9 cellular contexts compared by ENCODE assay signal in the genomic region with DNA sequence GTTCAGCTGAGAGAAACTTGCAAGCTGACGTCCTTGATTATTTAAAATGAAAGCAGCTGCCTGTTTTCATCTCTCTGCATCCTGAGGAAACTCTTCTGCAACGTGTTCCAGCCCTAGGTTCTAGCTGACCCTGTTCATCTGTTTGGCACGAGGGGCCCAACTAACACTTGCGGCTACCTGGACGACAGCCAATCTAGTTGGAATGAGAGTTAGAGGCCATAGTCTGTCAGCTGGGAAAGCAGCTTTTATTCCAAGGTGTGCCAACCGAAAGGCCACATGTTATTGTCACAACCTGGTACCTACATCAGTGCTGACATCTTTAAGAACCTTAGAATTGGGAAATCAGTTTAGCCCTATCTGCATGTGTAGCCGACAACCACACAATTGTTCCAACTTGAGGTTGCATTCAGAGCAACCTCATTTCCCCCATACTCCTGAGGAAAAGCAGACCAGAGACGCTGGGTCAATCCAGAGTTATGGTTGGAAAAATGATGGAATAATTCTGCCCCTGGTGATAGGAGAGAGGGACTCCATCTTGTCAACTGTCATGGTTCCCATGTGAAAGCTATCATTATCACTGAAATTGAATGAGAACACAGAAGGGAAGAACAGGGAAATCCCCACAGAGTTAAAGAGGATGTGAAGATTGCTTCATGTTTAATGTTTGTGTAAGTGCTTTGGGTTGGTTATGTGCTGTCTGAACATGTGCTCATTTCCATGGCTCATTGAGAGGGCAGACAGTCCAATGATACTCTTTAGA.
DNase-seq lines count a peak whose midpoint lies in the region; ATAC-seq and TF ChIP-seq lines count a peak whose summit lies in the region.
"Had no signal": no experiment of that assay in that cellular context is flagged by ENCODE, and none has a peak within 500 bp of the region (broad histone marks: within the 10 kb centered on the region; RNA-seq: fewer than 3 reads in every experiment).

No MANE protein-coding gene starts in this region.

- peak; percentile 94 for ATAC-seq in HG02938 (IDR thresholded peaks at IDR 0.05; ENCODE audit: unreplicated experiment)

- H3K27me3 Mint-ChIP-seq in osteocyte (ENCODE audit: unreplicated experiment): no peaks in the 10 kb centered on the region
- no peaks in the 10 kb centered on the region for H3K27me3 Mint-ChIP-seq in activated naive CD4-positive, alpha-beta T cell treated with anti-CD3 and anti-CD28 coated beads, Interleukin-2, amount 10 ng/mL, durations not matched to agents 7 days and 5 days

- no peak overlapping the region for H3K4me3 Mint-ChIP-seq in osteocyte (ENCODE audit: unreplicated experiment)
- H3K4me3 Mint-ChIP-seq in activated naive CD4-positive, alpha-beta T cell treated with anti-CD3 and anti-CD28 coated beads, Interleukin-2, amount 10 ng/mL, durations not matched to agents 7 days and 5 days: no peak overlapping the region

- peak; percentile 15 for DNase-seq in DMS 273 (lab: John Stamatoyannopoulos, UW; ENCODE audit: unreplicated experiment)
- no peak for DNase-seq in DMS 273 treated with DMSO at 0.1 percent for 48 hours (lab: John Stamatoyannopoulos, UW)
- DNase-seq in amniotic epithelial cell (ENCODE audit: low read depth): peak; percentile 59
- DNase-seq in osteocyte (ENCODE audit: extremely low spot score, unreplicated experiment): peak; percentile 15
- no peak for DNase-seq in activated naive CD4-positive, alpha-beta T cell treated with anti-CD3 and anti-CD28 coated beads, Interleukin-2, amount 50 U/mL, for 16 hours
- no peak for DNase-seq in activated naive CD4-positive, alpha-beta T cell treated with anti-CD3 and anti-CD28 coated beads, Interleukin-2, amount 10 ng/mL, durations not matched to agents 7 days and 5 days
- DNase-seq in dorsolateral prefrontal cortex: no peak

- H3K4me1 Mint-ChIP-seq in osteocyte (ENCODE audit: unreplicated experiment): peaks cover 12% of the 10 kb centered on the region
- H3K4me1 Mint-ChIP-seq in activated naive CD4-positive, alpha-beta T cell treated with anti-CD3 and anti-CD28 coated beads, Interleukin-2, amount 10 ng/mL, durations not matched to agents 7 days and 5 days: no peaks in the 10 kb centered on the region

- peaks cover 0 to 6% (median 0%) of the 10 kb centered on the region in 45 donors for H3K27me3 ChIP-seq in dorsolateral prefrontal cortex

- peaks cover 5% of the 10 kb centered on the region for H3K9me3 Mint-ChIP-seq in osteocyte (ENCODE audit: unreplicated experiment)
- H3K9me3 Mint-ChIP-seq in activated naive CD4-positive, alpha-beta T cell treated with anti-CD3 and anti-CD28 coated beads, Interleukin-2, amount 10 ng/mL, durations not matched to agents 7 days and 5 days: peaks cover 3% of the 10 kb centered on the region

- CTCF ChIA-PET in activated naive CD4-positive, alpha-beta T cell treated with anti-CD3 and anti-CD28 coated beads, Interleukin-2, amount 10 ng/mL, durations not matched to agents 7 days and 5 days (lab: Charles Lee): no interaction called here

- no peak overlapping the region for H3K27ac ChIP-seq in dorsolateral prefrontal cortex
- H3K27ac ChIP-seq: 22Rv1 had no signal

- intact Hi-C loops in dorsolateral prefrontal cortex (cut with DNase I): loop anchor here in 1 of 2 donors (10.0 kb wide), 1 partner anchor 114 kb away; no protein-coding TSS in a partner anchor

- H3K27ac Mint-ChIP-seq in osteocyte (ENCODE audit: unreplicated experiment): no peak overlapping the region
- H3K27ac Mint-ChIP-seq in activated naive CD4-positive, alpha-beta T cell treated with anti-CD3 and anti-CD28 coated beads, Interleukin-2, amount 10 ng/mL, durations not matched to agents 7 days and 5 days: no peak overlapping the region

- H3K36me3 Mint-ChIP-seq in osteocyte (ENCODE audit: unreplicated experiment): peaks cover 25% of the 10 kb centered on the region
- no peaks in the 10 kb centered on the region for H3K36me3 Mint-ChIP-seq in activated naive CD4-positive, alpha-beta T cell treated with anti-CD3 and anti-CD28 coated beads, Interleukin-2, amount 10 ng/mL, durations not matched to agents 7 days and 5 days

- no peak overlapping the region for H3K4me3 ChIP-seq in dorsolateral prefrontal cortex

- no peak for TF ChIP-seq CTCF in osteocyte (IDR thresholded peaks at IDR 0.05)
- no peak for TF ChIP-seq CTCF in dorsolateral prefrontal cortex (IDR thresholded peaks at IDR 0.05 in 54 of 56, conservative IDR thresholded peaks at IDR 0.05 in 2 of 56; ENCODE audit: low read depth in 1 of 56, partially characterized antibody in 56 of 56)

Comparison
In these comparisons a context has a peak if more than half of its experiments do, and no peak if none do; other contexts are left out.
1. DNase-seq: peak in DMS 273 (single experiment), amniotic epithelial cell (single experiment) and osteocyte (single experiment); none in DMS 273 treated with DMSO at 0.1 percent for 48 hours (single experiment), activated naive CD4-positive, alpha-beta T cell treated with anti-CD3 and anti-CD28 coated beads, Interleukin-2, amount 50 U/mL, for 16 hours (single experiment), activated naive CD4-positive, alpha-beta T cell treated with anti-CD3 and anti-CD28 coated beads, Interleukin-2, amount 10 ng/mL, durations not matched to agents 7 days and 5 days (single experiment) and dorsolateral prefrontal cortex (0 of 10).